ENCODE assay signal across 8 cellular contexts in genomic region chr2:216108967-216109921, GRCh38. TPM values are rescaled to one million over a fixed set of nuclear protein-coding genes. Genes with fewer than 3 reads are reported as not detected.
A peak's percentile ranks its signal among the peaks of the same experiment; 100 is the strongest.
DNase-seq lines count a peak whose midpoint lies in the region; ATAC-seq and TF ChIP-seq lines count a peak whose summit lies in the region.

XRCC5 (plus strand) TSS chr2:216109348; CDS start chr2:216109437, 89 bp downstream.

- TF ChIP-seq CTCF in PC-9 (conservative IDR thresholded peaks at IDR 0.05) (no peak), epithelial cell of esophagus (IDR thresholded peaks at IDR 0.05; ENCODE audit: insufficient read depth, low read depth, low read length, missing control alignments) (no peak)

- H4K20me1 ChIP-seq in PC-9 (ENCODE audit: insufficient read depth), result peaks cover 17% of the 10 kb centered on the region

- H3K27ac ChIP-seq in PC-9, result peak within 1 kb of the TSS; percentile 54

- no peaks in the 10 kb centered on the region for H3K27me3 ChIP-seq in PC-9 (ENCODE audit: insufficient read depth, low read depth)
- H3K27me3 ChIP-seq in mononuclear cell (ENCODE audit: insufficient read depth, low read length), result no peaks in the 10 kb centered on the region

- peak; percentile 41 for ATAC-seq in GM21717 (IDR thresholded peaks at IDR 0.05; ENCODE audit: unreplicated experiment)

- H3K36me3 ChIP-seq in PC-9 (ENCODE audit: low read depth), result peaks cover 35% of the 10 kb centered on the region

- H3K79me2 ChIP-seq in PC-9 (ENCODE audit: low read depth), result peaks cover 40% of the 10 kb centered on the region

- H3K4me1 ChIP-seq in PC-9 (replicated peaks; ENCODE audit: insufficient read depth), result peaks cover 18% of the 10 kb centered on the region
- peaks cover 42% of the 10 kb centered on the region for H3K4me1 ChIP-seq in mononuclear cell (ENCODE audit: insufficient read depth, low read length)

- peak within 1 kb of the TSS; percentile 87 for H3K4me2 ChIP-seq in PC-9

- DNase-seq in DMS114 treated with DMSO at 0.1 percent for 48 hours (lab: John Stamatoyannopoulos, UW; ENCODE audit: unreplicated experiment), result peak; percentile 89
- peak; percentile 98 for DNase-seq in KBM-7
- DNase-seq in PC-9, result peak; percentile 92 to 97
- peak; percentile 96 for DNase-seq in activated T-cell treated with anti-CD3 and anti-CD28 coated beads for 48 hours (ENCODE audit: low read depth)
- DNase-seq in epithelial cell of esophagus (ENCODE audit: low read depth), result peak; percentile 97
- DNase-seq in stimulated activated CD8-positive, alpha-beta memory T cell treated with anti-CD3 and anti-CD28 coated beads, Interleukin-2, amount 100 ng/mL, for 48 hours (ENCODE audit: low read depth in 2 of 2), result peak; percentile 96 to 98

- no peaks in the 10 kb centered on the region for H3K9me2 ChIP-seq in PC-9 (ENCODE audit: insufficient read depth)

- BruUV-seq in PC-9 (replicated peaks; lab: Mats Ljungman, UMichigan), result no TSS peak

- H3K4me3 ChIP-seq in PC-9 (peak within 1 kb of the TSS; percentile 71), epithelial cell of esophagus (ENCODE audit: low read length) (peak within 1 kb of the TSS; percentile 96), mononuclear cell (ENCODE audit: low read length) (peak within 1 kb of the TSS; percentile 96)

- CTCF ChIA-PET in PC-9 (lab: Charles Lee), result interaction anchor here (0.7 to 1.0 kb wide), 4 partner anchors 10 to 586 kb away, joined by 3 to 11 read pairs (median 3); partner anchors contain the start of gene IGFBP5

- in situ Hi-C loops in KBM-7 (cut with MboI; ENCODE audit: low pct_unique_long_range_greater_than_20kb, low sequenced_read_pairs), result no loop called here

- H3K9me3 ChIP-seq in PC-9 (ENCODE audit: insufficient read depth, low read depth) (no peaks in the 10 kb centered on the region), mononuclear cell (ENCODE audit: low read depth, low read length) (no peaks in the 10 kb centered on the region)

- peak within 1 kb of the TSS; percentile 88 for H2AFZ ChIP-seq in PC-9

- POLR2A ChIA-PET in PC-9 (lab: Charles Lee; ENCODE audit: unreplicated experiment), result interaction anchor here (0.6 to 0.7 kb wide), 2 partner anchors 27 to 301 kb away, joined by 3 to 5 read pairs; no protein-coding TSS in a partner anchor

- intact Hi-C loops in PC-9 (cut with micrococcal nuclease; ENCODE audit: unreplicated experiment), result no loop called here

- H3F3A ChIP-seq in PC-9 (ENCODE audit: insufficient read depth, low read depth), result peaks cover 41% of the 10 kb centered on the region

RNA-seq across cellular contexts. Expression of gene XRCC5, which starts in this region (rescaled TPM):
- total RNA-seq in PC-9 (2021) (242 and 275 TPM in 2 replicates), mononuclear cell (132 TPM)

Comparison
In these comparisons a context has a peak if more than half of its experiments do, and no peak if none do; other contexts are left out.
1. Peak in every context shown above with its lines: DNase-seq, ATAC-seq, H3K4me3 ChIP-seq and H3K27ac ChIP-seq.